ENCODE assay signal across 8 cellular contexts in the genomic region with DNA sequence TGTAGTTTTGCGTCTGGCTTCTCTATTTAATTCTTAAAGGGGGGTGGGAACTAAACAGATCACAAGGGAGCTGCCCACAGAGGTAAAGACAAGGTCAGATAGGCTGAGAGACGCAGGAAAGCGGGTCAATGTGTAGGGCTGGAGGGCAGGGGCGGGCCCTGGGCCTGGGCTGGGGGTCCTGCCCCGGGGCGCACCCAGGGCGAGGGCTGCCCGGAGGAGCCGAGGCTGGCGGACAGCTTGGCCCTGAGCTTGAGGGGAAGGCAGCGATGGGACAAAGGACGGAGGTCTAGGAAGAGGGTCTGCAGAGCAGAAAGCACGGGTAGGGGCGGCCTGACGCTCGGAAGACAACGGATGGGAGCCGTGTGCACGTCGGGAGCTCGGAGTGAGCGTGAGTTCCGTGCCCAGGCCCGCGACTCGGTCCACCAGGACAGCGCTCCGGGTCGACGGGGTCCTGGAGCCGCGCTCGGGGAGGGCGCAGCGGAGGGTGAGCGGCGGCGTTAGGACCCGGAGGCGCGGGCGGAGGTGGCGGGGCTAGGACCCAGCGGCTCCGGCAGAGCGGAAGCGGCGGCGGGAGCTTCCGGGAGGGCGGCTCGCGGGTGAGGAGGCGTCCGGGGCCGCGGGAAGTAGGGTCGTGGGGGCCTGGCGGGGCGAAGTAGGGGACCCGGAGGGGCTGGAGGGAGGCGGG. TPM values are rescaled to one million over a fixed set of nuclear protein-coding genes. Genes with fewer than 3 reads are reported as not detected.
DNase-seq lines count a peak whose midpoint lies in the region; TF ChIP-seq lines count a peak whose summit lies in the region.
"Not testable (repeated sequence)": the region's sequence is repeated elsewhere in the genome, so short reads cannot be mapped to it uniquely, and the experiment has no call there.

No MANE protein-coding gene starts in this region.

- not testable (repeated sequence) for H3K9me3 ChIP-seq in mucosa of rectum (ENCODE audit: control insufficient read depth in 2 of 2, low read length in 2 of 2)

- not testable (repeated sequence) for H3K36me3 ChIP-seq in brain microvascular endothelial cell (replicated peaks); mucosa of rectum (ENCODE audit: control insufficient read depth in 2 of 2, insufficient read depth in 2 of 2, low read length in 2 of 2); urinary bladder (ENCODE audit: insufficient read depth)

- intact Hi-C loops in activated CD4-positive, alpha-beta memory T cell treated with anti-CD3 and anti-CD28 coated beads for 36 hours (cut with micrococcal nuclease); head of caudate nucleus (cut with DNase I): not testable (repeated sequence)

- DNase-seq in NB4 (ENCODE audit: low read depth) (peak; percentile 91), brain microvascular endothelial cell (peak; percentile 55), head of caudate nucleus (peak; percentile 31 to 95 (median 89))
- peak; percentile 87 for DNase-seq in activated CD4-positive, alpha-beta memory T cell treated with anti-CD3 and anti-CD28 coated beads for 36 hours
- peak; percentile 57 to 75 (median 68) for DNase-seq in stimulated activated CD4-positive, alpha-beta T cell treated with anti-CD3 and anti-CD28 coated beads, Interleukin-1b, Interleukin-23, amount 100 ng/mL, for 24 hours (ENCODE audit: low read depth in 4 of 4, low spot score in 1 of 4)

- H3K4me3 ChIP-seq in GM12875 (ENCODE audit: low read depth, low read length), result peak overlapping the region; percentile 58
- peak overlapping the region; percentile 62 for H3K4me3 ChIP-seq in NB4 (ENCODE audit: low read depth, low read length)
- H3K4me3 ChIP-seq in brain microvascular endothelial cell (ENCODE audit: low read depth, low read length), result peak overlapping the region; percentile 62
- H3K4me3 ChIP-seq in mucosa of rectum (ENCODE audit: low read length in 2 of 2), result peak overlapping the region; percentile 67 to 71
- peak overlapping the region; percentile 51 for H3K4me3 ChIP-seq in urinary bladder (ENCODE audit: low read depth, low read length)

- not testable (repeated sequence) for H3K36me3 Mint-ChIP-seq in activated CD4-positive, alpha-beta memory T cell treated with anti-CD3 and anti-CD28 coated beads for 36 hours

- not testable (repeated sequence) for H3K9me3 Mint-ChIP-seq in activated CD4-positive, alpha-beta memory T cell treated with anti-CD3 and anti-CD28 coated beads for 36 hours

- in situ Hi-C loops in brain microvascular endothelial cell (cut with HindIII; ENCODE audit: low pct_ligation_motif_present, low sequenced_read_pairs), result not testable (repeated sequence)

- not testable (repeated sequence) for TF ChIP-seq CTCF in GM12875 (IDR thresholded peaks at IDR 0.05; ENCODE audit: borderline replicate concordance, insufficient read depth, low read depth, low read length); NB4 (IDR thresholded peaks at IDR 0.05; ENCODE audit: low read depth, low read length); brain microvascular endothelial cell (IDR thresholded peaks at IDR 0.05; ENCODE audit: low read depth, low read length, missing control alignments)

- H3K27ac ChIP-seq in brain microvascular endothelial cell (peak overlapping the region; percentile 14), mucosa of rectum (ENCODE audit: low read depth in 2 of 2, low read length in 2 of 2) (peak overlapping the region; percentile 58 to 70), urinary bladder (ENCODE audit: low read depth) (peak overlapping the region; percentile 15)

- peak overlapping the region; percentile 74 to 90 for H3K9ac ChIP-seq in mucosa of rectum (ENCODE audit: low read depth in 1 of 2, low read length in 2 of 2)

- POLR2A ChIA-PET in activated CD4-positive, alpha-beta memory T cell treated with anti-CD3 and anti-CD28 coated beads for 36 hours (lab: Charles Lee), result not testable (repeated sequence)

- H3K4me1 ChIP-seq in mucosa of rectum (ENCODE audit: control insufficient read depth in 2 of 2, insufficient read depth in 2 of 2, low read length in 2 of 2); urinary bladder (ENCODE audit: insufficient read depth): not testable (repeated sequence)

- CTCF ChIA-PET in activated CD4-positive, alpha-beta memory T cell treated with anti-CD3 and anti-CD28 coated beads for 36 hours (lab: Charles Lee), result interaction anchor here (0.9 kb wide), 1 partner anchor 20 kb away, joined by 3 read pairs; no protein-coding TSS in a partner anchor

- peaks cover 22% of the 10 kb centered on the region for H3K4me1 Mint-ChIP-seq in activated CD4-positive, alpha-beta memory T cell treated with anti-CD3 and anti-CD28 coated beads for 36 hours (ENCODE audit: low read depth)

- peak; percentile 34 for TF ChIP-seq POLR2A in NB4 (IDR thresholded peaks at IDR 0.05; ENCODE audit: extremely low read depth, insufficient read length)

- H3K4me3 Mint-ChIP-seq in activated CD4-positive, alpha-beta memory T cell treated with anti-CD3 and anti-CD28 coated beads for 36 hours, result peak overlapping the region; percentile 92

- H3K27ac Mint-ChIP-seq in activated CD4-positive, alpha-beta memory T cell treated with anti-CD3 and anti-CD28 coated beads for 36 hours, result peak overlapping the region; percentile 74

- not testable (repeated sequence) for H3K27me3 ChIP-seq in brain microvascular endothelial cell (replicated peaks); mucosa of rectum (ENCODE audit: control insufficient read depth in 2 of 2, insufficient read depth in 2 of 2, low read length in 2 of 2)

- not testable (repeated sequence) for H3K27me3 Mint-ChIP-seq in activated CD4-positive, alpha-beta memory T cell treated with anti-CD3 and anti-CD28 coated beads for 36 hours

- 1% methylated on average over 56 of the region's 62 CpGs for WGBS in urinary bladder

RNA-seq across cellular contexts. Expression of a gene that starts 43.4 kb away (rescaled TPM):
- 10 to 100 TPM; 13.0 to 14.7 TPM for total RNA-seq in activated CD4-positive, alpha-beta memory T cell treated with anti-CD3 and anti-CD28 coated beads for 36 hours
- 13.3 TPM for total RNA-seq in urinary bladder
- polyA plus RNA-seq in urinary bladder, result 11.4 TPM

Comparison
In these comparisons a context has a peak if more than half of its experiments do, and no peak if none do; other contexts are left out.
1. Peak in every context shown above with its lines: DNase-seq, H3K4me3 ChIP-seq and H3K27ac ChIP-seq.
2. H3K27ac ChIP-seq: peak in every context shown above with its lines; median percentile 64 in mucosa of rectum; 15 in urinary bladder; 14 in brain microvascular endothelial cell.